In the genomic region with DNA sequence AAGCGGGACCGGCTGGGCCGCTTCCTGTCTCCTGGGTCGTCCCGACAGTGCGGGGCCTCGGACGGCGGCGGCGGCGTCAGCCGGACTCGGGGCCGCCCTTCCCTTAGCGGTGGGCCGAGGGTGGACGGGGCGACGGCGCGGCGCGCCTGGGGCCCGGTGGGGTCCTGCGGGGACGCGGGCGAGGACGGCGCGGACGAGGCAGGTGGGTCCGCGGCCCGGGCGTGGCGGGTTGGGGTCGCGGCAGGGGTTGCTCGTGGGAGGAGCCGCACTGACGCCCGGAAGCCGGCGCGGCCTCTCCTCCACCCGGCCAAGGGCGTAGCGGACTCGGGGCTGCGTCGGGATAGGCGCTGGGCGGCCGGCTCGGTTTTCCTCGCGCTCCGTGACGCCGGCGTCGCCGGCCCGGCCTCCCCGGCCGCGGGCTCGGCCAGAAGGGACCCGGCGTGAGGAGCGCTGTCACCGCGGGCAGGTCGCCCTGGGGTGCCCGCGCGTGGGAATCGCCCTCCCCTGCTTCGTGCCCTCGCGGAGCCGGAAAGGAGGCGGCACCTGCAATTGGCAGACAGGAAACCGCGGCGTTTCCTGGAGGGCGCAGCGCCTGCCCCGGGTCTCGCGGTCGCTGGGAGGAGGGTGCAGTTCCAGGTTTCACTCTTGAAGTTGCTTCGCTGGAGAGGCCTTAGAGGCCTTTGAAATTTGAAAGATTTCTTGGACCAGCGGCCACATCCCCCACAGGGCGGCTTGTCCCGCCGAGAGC, we compare ENCODE assay signal across 8 cellular contexts. TPM values are rescaled to one million over a fixed set of nuclear protein-coding genes. Genes with fewer than 3 reads are reported as not detected.
DNase-seq lines count a peak whose midpoint lies in the region; ATAC-seq, FAIRE-seq and TF ChIP-seq lines count a peak whose summit lies in the region.

No MANE protein-coding gene starts in this region.

- peak overlapping the region; percentile 68 to 99 (median 97) for H3K27ac ChIP-seq in dorsolateral prefrontal cortex

- peak; percentile 73 for DNase-seq in ELR (ENCODE audit: low read depth)
- peak; percentile 62 for DNase-seq in M059J (ENCODE audit: low read depth)
- DNase-seq in activated CD4-positive, alpha-beta T cell treated with anti-CD3 and anti-CD28 coated beads, Interleukin-2, amount 50 U/mL, for 1 hour = peak; percentile 91
- peak in 2 of 10 donors; percentile 30 to 57 for DNase-seq in dorsolateral prefrontal cortex
- peak; percentile 73 to 74 for DNase-seq in lung microvascular endothelial cell (ENCODE audit: low read depth in 2 of 2)
- DNase-seq in stimulated activated CD8-positive, alpha-beta memory T cell treated with anti-CD3 and anti-CD28 coated beads, Interleukin-2, amount 100 ng/mL, for 48 hours (ENCODE audit: low read depth in 2 of 2) = peak; percentile 72 to 78
- DNase-seq in D721Med (ENCODE audit: insufficient read length, low spot score) = no peak

- no peaks in the 10 kb centered on the region for H3K27me3 ChIP-seq in dorsolateral prefrontal cortex

- intact Hi-C loops in dorsolateral prefrontal cortex (cut with DNase I) = no loop called here

- FAIRE-seq in D721Med (lab: Jason Lieb, UNC) = no peak

- peak; percentile 27 for ATAC-seq in GM21737 (IDR thresholded peaks at IDR 0.05; ENCODE audit: unreplicated experiment)

- TF ChIP-seq CTCF in dorsolateral prefrontal cortex (IDR thresholded peaks at IDR 0.05 in 54 of 56, conservative IDR thresholded peaks at IDR 0.05 in 2 of 56; ENCODE audit: low read depth in 1 of 56, partially characterized antibody in 56 of 56) = peak in 2 of 56 donors; percentile 6 to 13
- TF ChIP-seq CTCF in D721Med (IDR thresholded peaks at IDR 0.05; ENCODE audit: insufficient read depth, missing control alignments) = no peak

- H3K4me3 ChIP-seq in dorsolateral prefrontal cortex = peak overlapping the region; percentile 64 to 97 (median 85)

RNA-seq across cellular contexts. Expression of gene ZNF276, which starts 0.5 kb away (rescaled TPM):
- 3.0 and 6.9 TPM in 2 replicates for total RNA-seq in M059J (2014; rRNA removed; shearing (Covaris generic))
- 10 to 100 TPM; 23.1 to 70.6 (median 42.1) TPM for total RNA-seq in dorsolateral prefrontal cortex
- 8.3 and 14.5 TPM in 2 replicates for total RNA-seq in lung microvascular endothelial cell

RNA-seq across cellular contexts. Expression of gene VPS9D1, which starts 1.1 kb away (rescaled TPM):
- total RNA-seq in M059J (2014; rRNA removed; shearing (Covaris generic)) = 6.6 and 7.0 TPM in 2 replicates
- total RNA-seq in dorsolateral prefrontal cortex = 10 to 100 TPM; 29.3 to 75.4 (median 48.9) TPM
- 4.1 and 4.4 TPM in 2 replicates for total RNA-seq in lung microvascular endothelial cell

RNA-seq across cellular contexts. Expression of gene SPATA2L, which starts 20.3 kb away (rescaled TPM):
- total RNA-seq in M059J (2014; rRNA removed; shearing (Covaris generic)) = 5.5 and 10.9 TPM in 2 replicates
- total RNA-seq in dorsolateral prefrontal cortex (10 to 100 TPM in 85 of 120 experiments, 1 to 10 TPM in 35; 4.5 to 25.5 (median 11.4) TPM), lung microvascular endothelial cell (8.1 and 10.1 TPM in 2 replicates)

RNA-seq across cellular contexts. Expression of gene CDK10, which starts 35.3 kb away (rescaled TPM):
- 11.6 and 19.6 TPM in 2 replicates for total RNA-seq in M059J (2014; rRNA removed; shearing (Covaris generic))
- total RNA-seq in dorsolateral prefrontal cortex (100 to 1,000 TPM in 49 of 120 experiments, 10 to 100 TPM in 71; 57.3 to 194 (median 96.1) TPM), lung microvascular endothelial cell (23.1 and 38.5 TPM in 2 replicates)
